Comparison of ENCODE assay signal across 32 cellular contexts in genomic region chr3:184772667-184773272, GRCh38. TPM values are rescaled to one million over a fixed set of nuclear protein-coding genes. Genes with fewer than 3 reads are reported as not detected.
DNase-seq lines count a peak whose midpoint lies in the region; ATAC-seq and TF ChIP-seq lines count a peak whose summit lies in the region.
"Had no signal": no experiment of that assay in that cellular context is flagged by ENCODE, and none has a peak within 500 bp of the region (broad histone marks: within the 10 kb centered on the region; RNA-seq: fewer than 3 reads in every experiment).

No MANE protein-coding gene starts in this region.

- H2AK5ac ChIP-seq in IMR-90 (ENCODE audit: low read depth, low read length): no peak overlapping the region

- peak overlapping the region; percentile 9 for H2AFZ ChIP-seq in IMR-90 (replicated peaks; ENCODE audit: low read length, poor library complexity)
- H2AFZ ChIP-seq: neural progenitor cell had no signal

- no peak overlapping the region for H2BK20ac ChIP-seq in IMR-90 (ENCODE audit: low read depth, low read length)

- H3K79me1 ChIP-seq in IMR-90 (ENCODE audit: low read depth in 1 of 2, low read length in 2 of 2): no peaks in the 10 kb centered on the region

- no peak for TF ChIP-seq CTCF in IMR-90 (conservative IDR thresholded peaks at IDR 0.05; ENCODE audit: low read depth, low read length)
- no peak for TF ChIP-seq CTCF in WTC11 (IDR thresholded peaks at IDR 0.05)
- no peak for TF ChIP-seq CTCF in lower lobe of right lung (IDR thresholded peaks at IDR 0.05)
- no peak for TF ChIP-seq CTCF in stomach (IDR thresholded peaks at IDR 0.05)
- TF ChIP-seq CTCF in CD4-positive, alpha-beta T cell (IDR thresholded peaks at IDR 0.05): no peak

- no peaks in the 10 kb centered on the region for H3K36me3 Mint-ChIP-seq in WTC11
- no peaks in the 10 kb centered on the region for H3K36me3 Mint-ChIP-seq in CD4-positive, alpha-beta T cell (ENCODE audit: low read depth)
- H3K36me3 Mint-ChIP-seq: activated CD4-positive, alpha-beta memory T cell treated with anti-CD3 and anti-CD28 coated beads for 36 hours; neural progenitor cell had no signal

- H3K4me3 ChIP-seq in IMR-90 (ENCODE audit: insufficient read depth, low read depth, low read length): no peak overlapping the region
- H3K4me3 ChIP-seq in lower lobe of right lung: no peak overlapping the region
- H3K4me3 ChIP-seq in stomach: no peak overlapping the region
- H3K4me3 ChIP-seq: BLaER1 treated with 17β-estradiol and CSF1 and Interleukin-3, amounts not matched to agents 10 nM and 100 nM; GM23338; neural progenitor cell had no signal

- H3K4me1 ChIP-seq in IMR-90 (ENCODE audit: control insufficient read depth, insufficient read depth, low read length): peaks cover 21% of the 10 kb centered on the region
- no peaks in the 10 kb centered on the region for H3K4me1 ChIP-seq in lower lobe of right lung
- H3K4me1 ChIP-seq in stomach: peaks cover 0 to 34% (median 17%) of the 10 kb centered on the region in 4 donors
- H3K4me1 ChIP-seq: Caco-2, foreskin keratinocyte had no signal

- H4K20me1 ChIP-seq in IMR-90 (ENCODE audit: insufficient read depth, low read length): no peaks in the 10 kb centered on the region
- H4K20me1 ChIP-seq: BLaER1 treated with 17β-estradiol and CSF1 and Interleukin-3, amounts not matched to agents 10 nM and 100 nM had no signal

- H3K4me3 Mint-ChIP-seq in WTC11: no peak overlapping the region
- no peak overlapping the region for H3K4me3 Mint-ChIP-seq in CD4-positive, alpha-beta T cell
- H3K4me3 Mint-ChIP-seq: activated CD4-positive, alpha-beta memory T cell treated with anti-CD3 and anti-CD28 coated beads for 36 hours; activated naive CD8-positive, alpha-beta T cell treated with anti-CD3 and anti-CD28 coated beads, Interleukin-2, amount 50 U/mL, for 24 hours; activated T-cell treated with anti-CD3 and anti-CD28 coated beads, Interleukin-2, amount 50 U/mL, for 72 hours; GM23338; neural progenitor cell had no signal

- TF ChIP-seq POLR2A in IMR-90 (IDR thresholded peaks at IDR 0.05; ENCODE audit: low read depth, low read length): no peak
- no peak for TF ChIP-seq POLR2A in stomach (IDR thresholded peaks at IDR 0.05)

- in situ Hi-C loops in IMR-90 (cut with MboI; ENCODE audit: low sequenced_read_pairs): loop anchor here (10.0 kb wide), 1 partner anchor 398 kb away; the partner anchor contains the start of gene THPO

- DNase-seq in IMR-90 (no peak), WTC11 (ENCODE audit: low spot score) (no peak), lower lobe of right lung (no peak), stomach (peak; percentile 53), AG08395 (ENCODE audit: low spot score) (no peak)
- no peak for DNase-seq in CD4-positive, alpha-beta T cell
- no peak for DNase-seq in stimulated activated CD4-positive, alpha-beta T cell treated with anti-CD3 and anti-CD28 coated beads, Interleukin-4, amount 100 ng/mL, for 24 hours
- no peak for DNase-seq in activated CD4-positive, alpha-beta T cell treated with anti-CD3 and anti-CD28 coated beads, Interleukin-2, amount 50 U/mL, for 4 hours
- DNase-seq: activated CD4-positive, alpha-beta memory T cell treated with anti-CD3 and anti-CD28 coated beads for 36 hours; activated CD4-positive, CD25-positive, alpha-beta regulatory T cell treated with anti-CD3 and anti-CD28 coated beads, Interleukin-2, amount 50 U/mL, for 72 hours; activated naive CD4-positive, alpha-beta T cell; activated naive CD8-positive, alpha-beta T cell treated with anti-CD3 and anti-CD28 coated beads, Interleukin-2, amount 50 U/mL, for 24 hours; activated T-cell treated with anti-CD3 and anti-CD28 coated beads, Interleukin-2, amount 50 U/mL, for 72 hours; Caco-2; central memory CD4-positive, alpha-beta T cell; dermis blood vessel endothelial cell; DMS53; foreskin keratinocyte; GDM1; kidney glomerular epithelial cell; NCI-H1048; NCI-H510A treated with DMSO at 0.1 percent for 48 hours; NK-92 treated with Interleukin-12 subunit alpha and Interleukin-12 subunit beta, amount 100 ng/mL, for 24 hours; PC-3; stimulated activated CD4-positive, alpha-beta T cell treated with anti-CD3 and anti-CD28 coated beads, Interleukin-4, amount 100 ng/mL, for 1 hour; T-helper 2 cell; trophoblast cell had no signal

- H3K36me3 ChIP-seq in IMR-90 (ENCODE audit: control insufficient read depth, insufficient read depth, low read length) (no peaks in the 10 kb centered on the region), lower lobe of right lung (no peaks in the 10 kb centered on the region), stomach (no peaks in the 10 kb centered on the region)
- H3K36me3 ChIP-seq: BLaER1 treated with 17β-estradiol and CSF1 and Interleukin-3, amounts not matched to agents 10 nM and 100 nM; heart right ventricle; neural progenitor cell had no signal

- H3K4me1 Mint-ChIP-seq in WTC11: peaks cover 31% of the 10 kb centered on the region
- no peaks in the 10 kb centered on the region for H3K4me1 Mint-ChIP-seq in CD4-positive, alpha-beta T cell (ENCODE audit: low read depth)
- H3K4me1 Mint-ChIP-seq: activated naive CD8-positive, alpha-beta T cell treated with anti-CD3 and anti-CD28 coated beads, Interleukin-2, amount 50 U/mL, for 24 hours had no signal

- no peak overlapping the region; the same call in 1 of the 2 replicates for H4K5ac ChIP-seq in IMR-90 (ENCODE audit: low read depth, low read length)

- H3K9me3 Mint-ChIP-seq in WTC11: no peaks in the 10 kb centered on the region
- H3K9me3 Mint-ChIP-seq in CD4-positive, alpha-beta T cell: no peaks in the 10 kb centered on the region
- H3K9me3 Mint-ChIP-seq: activated CD4-positive, alpha-beta memory T cell treated with anti-CD3 and anti-CD28 coated beads for 36 hours; activated naive CD8-positive, alpha-beta T cell treated with anti-CD3 and anti-CD28 coated beads, Interleukin-2, amount 50 U/mL, for 24 hours; activated T-cell treated with anti-CD3 and anti-CD28 coated beads, Interleukin-2, amount 50 U/mL, for 72 hours; GM23338; neural progenitor cell had no signal

- no peak overlapping the region for H2BK5ac ChIP-seq in IMR-90 (ENCODE audit: low read depth, low read length, poor library complexity, severe bottlenecking)

- H3K4me2 ChIP-seq in IMR-90 (ENCODE audit: low read depth, low read length): no peak overlapping the region
- H3K4me2 ChIP-seq: GM23338, neural progenitor cell had no signal

- H3K27ac Mint-ChIP-seq in WTC11: no peak overlapping the region
- H3K27ac Mint-ChIP-seq in CD4-positive, alpha-beta T cell: no peak overlapping the region
- H3K27ac Mint-ChIP-seq: activated CD4-positive, alpha-beta memory T cell treated with anti-CD3 and anti-CD28 coated beads for 36 hours; activated naive CD8-positive, alpha-beta T cell treated with anti-CD3 and anti-CD28 coated beads, Interleukin-2, amount 50 U/mL, for 24 hours; activated T-cell treated with anti-CD3 and anti-CD28 coated beads, Interleukin-2, amount 50 U/mL, for 72 hours; GM23338; neural progenitor cell had no signal

- H3K27me3 Mint-ChIP-seq in WTC11 (ENCODE audit: low read depth): no peaks in the 10 kb centered on the region; the same call in 1 of the 2 replicates
- H3K27me3 Mint-ChIP-seq in CD4-positive, alpha-beta T cell: peaks cover 13% of the 10 kb centered on the region

- H4K91ac ChIP-seq in IMR-90 (ENCODE audit: insufficient read depth, low read depth, low read length): no peak overlapping the region

- no peak overlapping the region for H3K56ac ChIP-seq in IMR-90 (ENCODE audit: extremely low read depth, insufficient read depth, low read length)

- ATAC-seq in IMR-90 (ENCODE audit: low read depth): no peak
- ATAC-seq in WTC11: no peak
- no peak for ATAC-seq in lower lobe of right lung
- ATAC-seq in CD4-positive, alpha-beta T cell (ENCODE audit: poor library complexity): no peak
- ATAC-seq: activated naive CD8-positive, alpha-beta T cell treated with anti-CD3 and anti-CD28 coated beads, Interleukin-2, amount 50 U/mL, for 24 hours; activated T-cell treated with anti-CD3 and anti-CD28 coated beads, Interleukin-2, amount 50 U/mL, for 72 hours; esophagus mucosa; foreskin keratinocyte; PC-3 had no signal

- no peak overlapping the region for H3K4ac ChIP-seq in IMR-90 (ENCODE audit: low read depth, low read length)

- no peak for TF ChIP-seq RAD21 in IMR-90 (IDR thresholded peaks at IDR 0.05; ENCODE audit: low read length)

- no TSS peak for BruUV-seq in IMR-90 (replicated peaks; lab: Mats Ljungman, UMichigan)

- dilution Hi-C loops in IMR-90 (cut with HindIII; ENCODE audit: low sequenced_read_pairs, unreplicated experiment): no loop called here

- WGBS in IMR-90 (ENCODE audit: extremely low coverage in 2 of 2, insufficient read length in 1 of 2), 2 experiments: 80% methylated on average over 3 of the region's 8 CpGs; no CpG with 5 or more reads in 1 of the 2 experiments
- 33 to 62% (median 37%) methylated on average over 8 of the region's 8 CpGs for WGBS in stomach, 5 donors

- H3K27ac ChIP-seq in IMR-90 (ENCODE audit: insufficient read depth, low read length): no peak overlapping the region
- H3K27ac ChIP-seq in lower lobe of right lung: peak overlapping the region; percentile 73
- peak overlapping the region in 3 of 5 donors; percentile 26 to 75 (median 58) for H3K27ac ChIP-seq in stomach
- H3K27ac ChIP-seq in CD4-positive, alpha-beta T cell (ENCODE audit: low read depth, low read length): no peak overlapping the region
- H3K27ac ChIP-seq: BLaER1 treated with 17β-estradiol and CSF1 and Interleukin-3, amounts not matched to agents 10 nM and 100 nM; foreskin keratinocyte; neural progenitor cell had no signal

- no peak overlapping the region; a peak in 1 of 4 replicates for H4K8ac ChIP-seq in IMR-90 (ENCODE audit: low read depth in 2 of 2, low read length in 2 of 2)

- H3K9me3 ChIP-seq in IMR-90 (ENCODE audit: control insufficient read depth, insufficient read depth, low read length) (no peaks in the 10 kb centered on the region), lower lobe of right lung (no peaks in the 10 kb centered on the region), stomach (no peaks in the 10 kb centered on the region)
- H3K9me3 ChIP-seq in CD4-positive, alpha-beta T cell (ENCODE audit: control insufficient read depth, low read length): no peaks in the 10 kb centered on the region
- H3K9me3 ChIP-seq: BLaER1 treated with 17β-estradiol and CSF1 and Interleukin-3, amounts not matched to agents 10 nM and 100 nM; Caco-2; heart right ventricle had no signal

- intact Hi-C loops in IMR-90 (cut with micrococcal nuclease) (no loop called here), lower lobe of right lung (cut with DNase I) (no loop called here), stomach (cut with DNase I; ENCODE audit: low total_unique reads) (no loop called here)
- intact Hi-C loops in CD4-positive, alpha-beta T cell (cut with DNase I, micrococcal nuclease): no loop called here

- no peak for TF ChIP-seq EP300 in stomach (IDR thresholded peaks at IDR 0.05)

- no peak overlapping the region for H2AK9ac ChIP-seq in IMR-90 (replicated peaks; ENCODE audit: low read depth, low read length, poor library complexity)

- peak overlapping the region; percentile 79; the same call in 1 of the 2 replicates for H3K23ac ChIP-seq in IMR-90 (ENCODE audit: low read depth, low read length)

- no peak overlapping the region for H3K9ac ChIP-seq in IMR-90 (ENCODE audit: low read depth, low read length)
- H3K9ac ChIP-seq: BLaER1 treated with 17β-estradiol and CSF1 and Interleukin-3, amounts not matched to agents 10 nM and 100 nM; neural progenitor cell had no signal

- POLR2A ChIA-PET in IMR-90 (lab: Charles Lee; ENCODE audit: unreplicated experiment): interaction anchor here (0.6 kb wide), 1 partner anchor 8 kb away, joined by 9 read pairs; no protein-coding TSS in a partner anchor
- POLR2A ChIA-PET in WTC11 (lab: Charles Lee): interaction anchor here (0.7 kb wide), 3 partner anchors 36 to 434 kb away, joined by 4 to 6 read pairs (median 5); no protein-coding TSS in a partner anchor
- POLR2A ChIA-PET in CD4-positive, alpha-beta T cell (lab: Charles Lee): interaction anchor here (1.2 kb wide), 1 partner anchor 216 kb away, joined by 3 read pairs; no protein-coding TSS in a partner anchor

- H2BK15ac ChIP-seq in IMR-90 (ENCODE audit: low read depth, low read length): no peak overlapping the region

- CTCF ChIA-PET in IMR-90 (lab: Yijun Ruan, JAX) (interaction anchor here (1.5 kb wide), 1 partner anchor 207 kb away, joined by 4 read pairs; no protein-coding TSS in a partner anchor), WTC11 (lab: Charles Lee) (interaction anchor here (0.6 to 1.5 kb wide), 6 partner anchors 11 to 427 kb away, joined by 3 to 4 read pairs (median 3); no protein-coding TSS in a partner anchor)
- CTCF ChIA-PET in CD4-positive, alpha-beta T cell (lab: Charles Lee): interaction anchor here (0.7 to 2.4 kb wide), 2 partner anchors 156 to 212 kb away, joined by 4 to 8 read pairs; partner anchors contain the start of gene EPHB3

- no peak overlapping the region for H2BK120ac ChIP-seq in IMR-90 (ENCODE audit: low read depth, low read length)

- H3K18ac ChIP-seq in IMR-90 (ENCODE audit: low read depth, low read length): no peak overlapping the region; the same call in 1 of the 2 replicates

- no peak overlapping the region for H3K14ac ChIP-seq in IMR-90 (replicated peaks; ENCODE audit: low read depth, low read length)

- no peaks in the 10 kb centered on the region for H3K27me3 ChIP-seq in IMR-90 (ENCODE audit: control insufficient read depth, insufficient read depth, low read length)
- no peaks in the 10 kb centered on the region for H3K27me3 ChIP-seq in lower lobe of right lung (ENCODE audit: low read depth)
- no peaks in the 10 kb centered on the region for H3K27me3 ChIP-seq in stomach
- no peaks in the 10 kb centered on the region for H3K27me3 ChIP-seq in CD4-positive, alpha-beta T cell (ENCODE audit: control insufficient read depth, insufficient read depth, low read length)
- H3K27me3 ChIP-seq: BLaER1 treated with 17β-estradiol and CSF1 and Interleukin-3, amounts not matched to agents 10 nM and 100 nM; foreskin keratinocyte; neural progenitor cell had no signal

- no peaks in the 10 kb centered on the region for H3K9me1 ChIP-seq in IMR-90 (ENCODE audit: insufficient read depth, low read length)

RNA-seq across cellular contexts. Expression of gene VPS8, which starts 39.2 kb away (rescaled TPM):
- total RNA-seq in IMR-90 (2012; rRNA removed) (52.5 and 56.1 TPM in 2 replicates), WTC11 (2021) (44.9 to 49.5 TPM (median 46.1 TPM) in 3 replicates), lower lobe of right lung (84.7 TPM), stomach (100 to 1,000 TPM in 1 of 5 donors, 10 to 100 TPM in 4; 34.8 to 126 (median 48.1) TPM)
- polyA plus RNA-seq in IMR-90 (2012; rRNA removed) (13.1 and 14.0 TPM in 2 replicates), stomach (10 to 100 TPM in 2 of 3 donors, 1 to 10 TPM in 1; 7.5 to 11.9 (median 10.1) TPM)
- 1.9 and 3.2 TPM in 2 replicates for polyA plus RNA-seq in IMR-90 (2012; cell fraction: cytosol; rRNA removed)
- polyA plus RNA-seq in IMR-90 (2012; cell fraction: nucleus; rRNA removed; ENCODE audit: low replicate concordance): 11.9 and 55.8 TPM in 2 replicates
- 10 to 100 TPM; 56.8 to 61.2 TPM for total RNA-seq in CD4-positive, alpha-beta T cell

Comparison
In these comparisons a context has a peak if more than half of its experiments do, and no peak if none do; other contexts are left out.
1. H3K27ac ChIP-seq: peak in lower lobe of right lung (single experiment) and stomach (3 of 5); none in IMR-90 (single experiment) and CD4-positive, alpha-beta T cell (single experiment).